ENCODE assay signal across 8 cellular contexts in the genomic region with DNA sequence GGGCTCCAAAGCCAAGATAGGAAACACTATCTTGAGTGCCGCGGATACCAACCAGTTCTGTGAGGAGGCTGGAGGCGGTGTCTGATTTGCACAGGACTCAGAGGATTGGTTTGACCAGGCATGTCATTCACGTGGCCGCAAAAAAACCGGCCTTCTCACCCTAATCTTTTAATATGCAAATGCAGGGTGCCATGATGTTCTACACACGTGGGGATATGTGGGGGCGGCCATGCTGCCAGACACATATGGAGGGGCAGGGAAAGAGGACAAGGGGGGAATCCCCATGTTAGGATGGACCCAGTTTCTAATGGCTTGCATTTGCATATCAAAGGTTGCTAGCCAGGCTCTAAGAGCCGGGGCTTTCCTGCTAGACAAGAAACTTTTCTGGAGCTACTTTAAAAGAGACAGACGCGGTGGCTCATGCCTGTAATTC.
DNase-seq lines count a peak whose midpoint lies in the region; ATAC-seq, FAIRE-seq and TF ChIP-seq lines count a peak whose summit lies in the region.

No MANE protein-coding gene starts in this region.

- H3K27me3 ChIP-seq in duodenal mucosa (ENCODE audit: control insufficient read depth in 1 of 2, insufficient read depth in 2 of 2, low read length in 2 of 2) (peaks cover 0 to 10% of the 10 kb centered on the region in 2 donors), small intestine (ENCODE audit: control insufficient read depth in 2 of 2, insufficient read depth in 2 of 2, low read length in 2 of 2) (no peaks in the 10 kb centered on the region), ascending aorta (no peaks in the 10 kb centered on the region)

- H3K4me1 ChIP-seq in duodenal mucosa (ENCODE audit: control insufficient read depth in 1 of 2, insufficient read depth in 2 of 2, low read length in 2 of 2) (peaks cover 0 to 6% of the 10 kb centered on the region in 2 donors), small intestine (ENCODE audit: control insufficient read depth in 2 of 2, insufficient read depth in 1 of 2, low read depth in 1 of 2, low read length in 1 of 2) (no peaks in the 10 kb centered on the region), ascending aorta (no peaks in the 10 kb centered on the region)

- no peak for TF ChIP-seq CTCF in GM12864 (IDR thresholded peaks at IDR 0.05; ENCODE audit: low read depth, low read length, missing control alignments)
- no peak for TF ChIP-seq CTCF in ascending aorta (IDR thresholded peaks at IDR 0.05)

- H3K4me3 ChIP-seq in GM12864 (ENCODE audit: low read depth, low read length) = peak overlapping the region; percentile 20; the same call in 1 of the 2 replicates
- peak overlapping the region; percentile 17 to 53 for H3K4me3 ChIP-seq in duodenal mucosa (ENCODE audit: low read depth in 1 of 2, low read length in 2 of 2)
- H3K4me3 ChIP-seq in small intestine (ENCODE audit: low read depth in 1 of 2, low read length in 2 of 2) = no peak overlapping the region
- no peak overlapping the region for H3K4me3 ChIP-seq in ascending aorta

- H3K9me3 ChIP-seq in duodenal mucosa (ENCODE audit: control insufficient read depth in 1 of 2, low read length in 2 of 2) = no peaks in the 10 kb centered on the region
- no peaks in the 10 kb centered on the region for H3K9me3 ChIP-seq in small intestine (ENCODE audit: control insufficient read depth, low read depth)
- no peaks in the 10 kb centered on the region for H3K9me3 ChIP-seq in ascending aorta

- H3K9ac ChIP-seq in duodenal mucosa (ENCODE audit: low read depth in 1 of 2, low read length in 2 of 2) = no peak overlapping the region

- FAIRE-seq in small intestine (lab: Jason Lieb, UNC) (no peak), frontal cortex (lab: Jason Lieb, UNC) (no peak)

- 9 to 22% (median 20%) methylated on average over 11 of the region's 11 CpGs for WGBS in small intestine, 3 donors

- H3K36me3 ChIP-seq in duodenal mucosa (ENCODE audit: control insufficient read depth in 1 of 2, insufficient read depth in 2 of 2, low read length in 2 of 2) (no peaks in the 10 kb centered on the region), small intestine (ENCODE audit: control insufficient read depth in 2 of 2, insufficient read depth in 2 of 2, low read length in 2 of 2) (no peaks in the 10 kb centered on the region), ascending aorta (no peaks in the 10 kb centered on the region)

- peak; percentile 79 for DNase-seq in GM12864 (ENCODE audit: low read depth)
- DNase-seq in small intestine = peak; percentile 33
- DNase-seq in ascending aorta (ENCODE audit: low spot score in 2 of 2) = no peak
- DNase-seq in activated effector memory CD4-positive, alpha-beta T cell treated with anti-CD3 and anti-CD28 coated beads, Interleukin-2, amount 50 U/mL, for 16 hours = no peak
- no peak for DNase-seq in frontal cortex (ENCODE audit: low spot score in 2 of 2)

- ATAC-seq in GM21447 (IDR thresholded peaks at IDR 0.05; ENCODE audit: unreplicated experiment) (peak; percentile 74), HG03565 (IDR thresholded peaks at IDR 0.05; ENCODE audit: unreplicated experiment) (peak; percentile 90)

- H3K27ac ChIP-seq in duodenal mucosa (ENCODE audit: low read depth, low read length) = no peak overlapping the region
- H3K27ac ChIP-seq in small intestine (ENCODE audit: low read depth in 1 of 2, low read length in 1 of 2) = no peak overlapping the region
- H3K27ac ChIP-seq in ascending aorta = no peak overlapping the region

- intact Hi-C loops in ascending aorta (cut with DNase I) = loop anchor here (2.0 kb wide), 1 partner anchor 461 kb away; no protein-coding TSS in a partner anchor

Comparison
In these comparisons a context has a peak if more than half of its experiments do, and no peak if none do; other contexts are left out.
1. DNase-seq: peak in GM12864 (single experiment) and small intestine (single experiment); none in ascending aorta (0 of 2), activated effector memory CD4-positive, alpha-beta T cell treated with anti-CD3 and anti-CD28 coated beads, Interleukin-2, amount 50 U/mL, for 16 hours (single experiment) and frontal cortex (0 of 2).
2. H3K4me3 ChIP-seq: peak in GM12864 (single experiment) and duodenal mucosa (2 of 2); none in small intestine (0 of 2) and ascending aorta (0 of 2).